ENCODE assay signal across 9 cellular contexts in genomic region chr12:15701212-15701611, GRCh38.
A peak's percentile ranks its signal among the peaks of the same experiment; 100 is the strongest.
DNase-seq lines count a peak whose midpoint lies in the region; ATAC-seq lines count a peak whose summit lies in the region.
"Had no signal": no experiment of that assay in that cellular context is flagged by ENCODE, and none has a peak within 500 bp of the region (broad histone marks: within the 10 kb centered on the region; RNA-seq: fewer than 3 reads in every experiment).

No MANE protein-coding gene starts in this region.

- H3K27ac Mint-ChIP-seq in activated naive CD8-positive, alpha-beta T cell treated with anti-CD3 and anti-CD28 coated beads for 36 hours, result no peak overlapping the region

- H3K4me3 Mint-ChIP-seq in activated naive CD8-positive, alpha-beta T cell treated with anti-CD3 and anti-CD28 coated beads for 36 hours, result no peak overlapping the region

- H3K9me3 Mint-ChIP-seq in activated naive CD8-positive, alpha-beta T cell treated with anti-CD3 and anti-CD28 coated beads for 36 hours, result no peaks in the 10 kb centered on the region

- H2AK5ac ChIP-seq in mesenchymal stem cell (ENCODE audit: low read length, severe bottlenecking), result no peak overlapping the region

- no peaks in the 10 kb centered on the region for H3K9me3 ChIP-seq in mesenchymal stem cell (ENCODE audit: control insufficient read depth, low read length)

- no peak overlapping the region for H3K4ac ChIP-seq in mesenchymal stem cell (ENCODE audit: low read depth in 1 of 2, low read length in 2 of 2)

- H2BK120ac ChIP-seq in mesenchymal stem cell (ENCODE audit: low read depth, low read length), result no peak overlapping the region

- H3K18ac ChIP-seq in mesenchymal stem cell (ENCODE audit: low read depth in 1 of 2, low read length in 2 of 2), result no peak overlapping the region

- peak overlapping the region in 1 of 2 experiments; percentile 46 for H3K4me3 ChIP-seq in mesenchymal stem cell (ENCODE audit: insufficient read depth in 1 of 2, low read depth in 1 of 2, low read length in 2 of 2)
- H3K4me3 ChIP-seq: K562 had no signal

- no peak overlapping the region for H3K14ac ChIP-seq in mesenchymal stem cell (ENCODE audit: low read length in 2 of 2)

- peaks cover 25% of the 10 kb centered on the region for H3K4me1 Mint-ChIP-seq in activated naive CD8-positive, alpha-beta T cell treated with anti-CD3 and anti-CD28 coated beads for 36 hours

- no peak overlapping the region for H2BK15ac ChIP-seq in mesenchymal stem cell (ENCODE audit: low read depth, poor library complexity, severe bottlenecking)

- H3K27me3 Mint-ChIP-seq in activated naive CD8-positive, alpha-beta T cell treated with anti-CD3 and anti-CD28 coated beads for 36 hours, result no peaks in the 10 kb centered on the region

- no peak overlapping the region for H3K4me2 ChIP-seq in mesenchymal stem cell (ENCODE audit: low read length, poor library complexity, severe bottlenecking)

- H3K36me3 Mint-ChIP-seq in activated naive CD8-positive, alpha-beta T cell treated with anti-CD3 and anti-CD28 coated beads for 36 hours, result no peaks in the 10 kb centered on the region

- WGBS in mesenchymal stem cell, result no CpG with 5 or more reads among the region's 1 CpG

- no peak overlapping the region for H4K91ac ChIP-seq in mesenchymal stem cell (ENCODE audit: low read length)

- H2BK5ac ChIP-seq in mesenchymal stem cell (ENCODE audit: low read depth, low read length, poor library complexity, severe bottlenecking), result no peak overlapping the region

- DNase-seq in ELR (ENCODE audit: low read depth), result peak; percentile 81
- DNase-seq in activated naive CD8-positive, alpha-beta T cell treated with anti-CD3 and anti-CD28 coated beads for 36 hours, result peak; percentile 1
- DNase-seq in mesenchymal stem cell, result peak; percentile 87
- DNase-seq in AG20443 (ENCODE audit: low spot score), result no peak
- no peak for DNase-seq in activated effector memory CD4-positive, alpha-beta T cell treated with anti-CD3 and anti-CD28 coated beads, Interleukin-2, amount 50 U/mL, for 16 hours
- no peak for DNase-seq in NCI-H510A (lab: John Stamatoyannopoulos, UW)

- H3K27me3 ChIP-seq in mesenchymal stem cell (ENCODE audit: control insufficient read depth in 1 of 2, insufficient read depth in 1 of 2, low read length in 2 of 2), result no peaks in the 10 kb centered on the region

- no peaks in the 10 kb centered on the region for H3K36me3 ChIP-seq in mesenchymal stem cell (ENCODE audit: control insufficient read depth in 1 of 2, insufficient read depth in 2 of 2, low read depth in 1 of 2, low read length in 2 of 2)

- peaks cover 4% of the 10 kb centered on the region for H3K79me1 ChIP-seq in mesenchymal stem cell (replicated peaks; ENCODE audit: low read length, poor library complexity, severe bottlenecking)

- H3K9ac ChIP-seq in mesenchymal stem cell (ENCODE audit: low read length), result peak overlapping the region; percentile 79

- H3K27ac ChIP-seq in mesenchymal stem cell (ENCODE audit: low read length, poor library complexity, severe bottlenecking), result peak overlapping the region; percentile 89

- no peak overlapping the region for H3K23ac ChIP-seq in mesenchymal stem cell (ENCODE audit: low read length in 2 of 2)

- H4K8ac ChIP-seq in mesenchymal stem cell (ENCODE audit: low read length), result no peak overlapping the region

- no peak overlapping the region for H2AFZ ChIP-seq in mesenchymal stem cell (ENCODE audit: low read depth, low read length)

- ATAC-seq in HG02885 (IDR thresholded peaks at IDR 0.05; ENCODE audit: poor library complexity, unreplicated experiment) (peak; percentile 55), GM21723 (IDR thresholded peaks at IDR 0.05; ENCODE audit: unreplicated experiment) (no peak)
- ATAC-seq: K562 had no signal

- H2BK12ac ChIP-seq in mesenchymal stem cell (ENCODE audit: low read length in 2 of 2), result no peak overlapping the region

- H3K4me1 ChIP-seq in mesenchymal stem cell (ENCODE audit: control insufficient read depth, insufficient read depth, low read depth, low read length), result peaks cover 10% of the 10 kb centered on the region

Comparison
In these comparisons a context has a peak if more than half of its experiments do, and no peak if none do; other contexts are left out.
1. DNase-seq: peak in ELR (single experiment), activated naive CD8-positive, alpha-beta T cell treated with anti-CD3 and anti-CD28 coated beads for 36 hours (single experiment) and mesenchymal stem cell (single experiment); none in AG20443 (single experiment), activated effector memory CD4-positive, alpha-beta T cell treated with anti-CD3 and anti-CD28 coated beads, Interleukin-2, amount 50 U/mL, for 16 hours (single experiment) and NCI-H510A (single experiment).